Comparison of ENCODE assay signal across 35 cellular contexts in genomic region chr4:165428957-165429356, GRCh38.
"Had no signal": no experiment of that assay in that cellular context is flagged by ENCODE, and none has a peak within 500 bp of the region (broad histone marks: within the 10 kb centered on the region; RNA-seq: fewer than 3 reads in every experiment).

No MANE protein-coding gene starts in this region.

- H3K27me3 ChIP-seq: MG63 had no signal

- H3K36me3 ChIP-seq: MG63 had no signal

- DNase-seq: Karpas-422, Kasumi-1, MG63, MM.1S, MV-4-11, NCI-H1048, NCI-H1092, NCI-H1092 treated with DMSO at 0.1 percent for 48 hours, NCI-H1105, NCI-H1105 treated with DMSO at 0.1 percent for 48 hours, NCI-H1417, NCI-H1417 treated with DMSO at 0.1 percent for 48 hours, NCI-H1436, NCI-H1436 treated with DMSO at 0.1 percent for 48 hours, NCI-H146, NCI-H1694, NCI-H1694 treated with DMSO at 0.1 percent for 48 hours, NCI-H187, NCI-H187 treated with DMSO at 0.1 percent for 48 hours, NCI-H1930, NCI-H2029, NCI-H2029 treated with DMSO at 0.1 percent for 48 hours, NCI-H2081, NCI-H2081 treated with DMSO at 0.1 percent for 48 hours, NCI-H2107, NCI-H2171, NCI-H2171 treated with DMSO at 0.1 percent for 48 hours, NCI-H2227 treated with DMSO at 0.1 percent for 48 hours, NCI-H226, NCI-H345, NCI-H446, NCI-H446 treated with DMSO at 0.1 percent for 48 hours, NCI-H510A, NCI-H510A treated with DMSO at 0.1 percent for 48 hours, NCI-H524 had no signal

- H3K9me3 ChIP-seq: MG63 had no signal

- H3K4me3 ChIP-seq: MG63 had no signal
